ENCODE assay signal across 27 cellular contexts in the genomic region with DNA sequence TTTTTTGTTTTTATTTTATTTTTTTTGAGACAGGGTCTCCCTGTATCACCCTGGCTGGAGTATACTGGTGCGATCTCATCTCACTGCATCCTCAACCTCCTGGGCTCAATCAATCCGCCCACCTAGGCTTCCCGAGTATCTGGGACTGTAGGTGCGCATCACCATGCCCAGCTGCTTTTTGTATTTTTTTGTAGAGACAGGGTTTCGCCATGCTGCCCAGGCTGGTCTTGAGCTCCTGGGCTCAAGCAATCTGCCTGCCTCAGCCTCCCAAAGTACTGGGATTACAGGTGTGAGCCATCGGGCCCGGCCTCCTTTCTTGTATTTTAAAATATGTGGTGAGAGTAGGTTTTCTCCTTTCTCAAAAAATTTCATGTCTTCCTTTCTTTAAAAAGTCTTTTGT.
"Had no signal": no experiment of that assay in that cellular context is flagged by ENCODE, and none has a peak within 500 bp of the region (broad histone marks: within the 10 kb centered on the region; RNA-seq: fewer than 3 reads in every experiment).

No MANE protein-coding gene starts in this region.

- H3K4me3 Mint-ChIP-seq: dendritic cell treated with granulocyte-macrophage colony-stimulating factor and Interleukin-4, amounts not matched to agents 40 ng/mL and 50 ng/mL, for 4 days; effector memory CD8-positive, alpha-beta T cell; endodermal cell had no signal

- H3K27me3 Mint-ChIP-seq: dendritic cell treated with granulocyte-macrophage colony-stimulating factor and Interleukin-4, amounts not matched to agents 40 ng/mL and 50 ng/mL, for 4 days; effector memory CD8-positive, alpha-beta T cell had no signal

- H3K27me3 ChIP-seq: colonic mucosa, dorsolateral prefrontal cortex, esophagus muscularis mucosa, esophagus squamous epithelium, foreskin keratinocyte, gastrocnemius medialis, gastroesophageal sphincter, heart left ventricle, heart right ventricle had no signal

- ATAC-seq: effector memory CD8-positive, alpha-beta T cell; esophagus mucosa; foreskin keratinocyte; gastrocnemius medialis; gastroesophageal sphincter; heart left ventricle; heart right ventricle had no signal

- H3K4me1 Mint-ChIP-seq: endodermal cell had no signal

- H3K4me3 ChIP-seq: colonic mucosa, coronary artery, dorsolateral prefrontal cortex, esophagus muscularis mucosa, esophagus squamous epithelium, gastrocnemius medialis, gastroesophageal sphincter, heart left ventricle, heart right ventricle had no signal

- H3K27ac ChIP-seq: colonic mucosa, coronary artery, dorsolateral prefrontal cortex, epithelial cell of prostate, esophagus muscularis mucosa, esophagus squamous epithelium, foreskin keratinocyte, gastrocnemius medialis, gastroesophageal sphincter, heart left ventricle, heart right ventricle had no signal

- H3K36me3 ChIP-seq: colonic mucosa, esophagus muscularis mucosa, esophagus squamous epithelium, gastrocnemius medialis, gastroesophageal sphincter, heart left ventricle had no signal

- H3K4me1 ChIP-seq: colonic mucosa, esophagus muscularis mucosa, esophagus squamous epithelium, gastrocnemius medialis, gastroesophageal sphincter had no signal

- DNase-seq: colonic mucosa; cortex of kidney; dermis blood vessel endothelial cell; dorsolateral prefrontal cortex; effector CD4-positive, alpha-beta T cell; effector CD8-positive, alpha-beta T cell; effector memory CD4-positive, alpha-beta T cell; effector memory CD8-positive, alpha-beta T cell; endodermal cell; erythroblast; esophagus squamous epithelium; foreskin fibroblast; foreskin keratinocyte; foreskin melanocyte; gastrocnemius medialis; glutamatergic neuron; head of caudate nucleus; heart left ventricle; heart right ventricle had no signal

- H3K27ac Mint-ChIP-seq: dendritic cell treated with granulocyte-macrophage colony-stimulating factor and Interleukin-4, amounts not matched to agents 40 ng/mL and 50 ng/mL, for 4 days; effector memory CD8-positive, alpha-beta T cell; endodermal cell had no signal

- H3K9me3 ChIP-seq: colonic mucosa, esophagus muscularis mucosa, esophagus squamous epithelium, gastrocnemius medialis, gastroesophageal sphincter had no signal

- FAIRE-seq: endometrium, endothelial cell of umbilical vein had no signal
